9 cellular contexts compared by ENCODE assay signal in the genomic region with DNA sequence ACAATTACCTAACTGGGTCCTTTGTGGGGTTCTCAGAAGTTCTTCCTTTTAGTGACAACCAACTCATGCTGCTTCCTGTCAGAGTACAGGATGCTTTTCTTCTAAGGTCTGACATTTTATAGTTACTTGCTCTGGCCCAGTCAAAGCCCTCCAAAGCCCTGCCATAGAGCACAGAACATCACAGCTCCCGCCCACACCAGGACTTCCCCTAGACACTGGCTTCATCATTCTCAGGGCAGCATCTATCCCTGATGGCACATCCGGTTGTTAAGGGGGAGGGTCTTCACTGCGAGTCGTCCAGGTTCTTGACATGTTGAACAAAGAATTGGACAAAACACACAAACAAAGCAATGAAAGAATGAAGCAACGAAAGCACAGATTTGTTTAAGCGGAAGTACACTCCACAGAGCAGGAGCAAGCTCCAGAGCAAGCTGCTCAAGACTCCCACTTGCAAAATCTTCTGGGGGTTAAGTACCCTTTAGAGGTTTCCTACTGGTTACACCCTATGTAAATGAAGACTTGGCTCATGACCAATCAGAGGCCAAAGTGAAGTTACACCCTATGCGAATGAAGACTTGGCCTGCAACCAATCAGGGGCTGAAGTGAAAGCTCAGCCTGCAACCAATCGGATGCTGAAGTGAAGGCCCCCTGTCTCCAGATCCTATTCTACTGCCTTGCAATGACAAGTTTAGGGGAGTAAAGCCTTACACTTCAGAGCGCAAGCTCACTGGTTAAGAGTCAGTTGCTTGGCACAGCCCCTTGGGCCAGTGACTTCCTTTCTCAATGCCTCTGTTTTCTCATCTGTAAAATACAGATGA.
DNase-seq lines count a peak whose midpoint lies in the region; ATAC-seq and FAIRE-seq lines count a peak whose summit lies in the region.
"Had no signal": no experiment of that assay in that cellular context is flagged by ENCODE, and none has a peak within 500 bp of the region (broad histone marks: within the 10 kb centered on the region; RNA-seq: fewer than 3 reads in every experiment).

No MANE protein-coding gene starts in this region.

- H3K36me3 Mint-ChIP-seq in stimulated activated memory B cell treated with anti-CD40 and anti-IgM and Interleukin-4, amounts not matched to agents 10 μg/mL and 1 μg/mL and 100 μg/mL, for 72 hours = peaks cover 23% of the 10 kb centered on the region

- no peak overlapping the region for H3K9ac ChIP-seq in muscle layer of colon (ENCODE audit: low read length)

- peak overlapping the region; percentile 27 for H3K27ac ChIP-seq in muscle layer of colon (ENCODE audit: low read depth, low read length)

- H3K4me3 ChIP-seq in muscle layer of colon (ENCODE audit: low read depth in 1 of 2, low read length in 2 of 2) = no peak overlapping the region

- no peak overlapping the region for H3K4me3 Mint-ChIP-seq in stimulated activated memory B cell treated with anti-CD40 and anti-IgM and Interleukin-4, amounts not matched to agents 10 μg/mL and 1 μg/mL and 100 μg/mL, for 72 hours

- H3K36me3 ChIP-seq in muscle layer of colon (ENCODE audit: insufficient read depth, low read length) = no peaks in the 10 kb centered on the region

- no peak overlapping the region for H3K27ac Mint-ChIP-seq in stimulated activated memory B cell treated with anti-CD40 and anti-IgM and Interleukin-4, amounts not matched to agents 10 μg/mL and 1 μg/mL and 100 μg/mL, for 72 hours

- H3K9me3 ChIP-seq in muscle layer of colon (ENCODE audit: low read length) = no peaks in the 10 kb centered on the region

- H3K9me3 Mint-ChIP-seq in stimulated activated memory B cell treated with anti-CD40 and anti-IgM and Interleukin-4, amounts not matched to agents 10 μg/mL and 1 μg/mL and 100 μg/mL, for 72 hours = peaks cover 2% of the 10 kb centered on the region

- no peaks in the 10 kb centered on the region for H3K27me3 Mint-ChIP-seq in stimulated activated memory B cell treated with anti-CD40 and anti-IgM and Interleukin-4, amounts not matched to agents 10 μg/mL and 1 μg/mL and 100 μg/mL, for 72 hours

- ATAC-seq in stimulated activated memory B cell treated with anti-CD40 and anti-IgM and Interleukin-4, amounts not matched to agents 10 μg/mL and 1 μg/mL and 100 μg/mL, for 72 hours = peak; percentile 56
- ATAC-seq in GM21619 (IDR thresholded peaks at IDR 0.05; ENCODE audit: unreplicated experiment) = no peak

- H3K4me1 Mint-ChIP-seq in stimulated activated memory B cell treated with anti-CD40 and anti-IgM and Interleukin-4, amounts not matched to agents 10 μg/mL and 1 μg/mL and 100 μg/mL, for 72 hours = peaks cover 43% of the 10 kb centered on the region

- H3K4me1 ChIP-seq in muscle layer of colon (ENCODE audit: insufficient read depth, low read length) = peaks cover 61% of the 10 kb centered on the region

- no peaks in the 10 kb centered on the region for H3K27me3 ChIP-seq in muscle layer of colon (ENCODE audit: control insufficient read depth in 1 of 2, insufficient read depth in 2 of 2, low read length in 2 of 2)

- DNase-seq in OCI-M1 (lab: John Stamatoyannopoulos, UW) = peak; percentile 47
- peak; percentile 44 for DNase-seq in activated T-cell treated with anti-CD3 and anti-CD28 coated beads for 4 hours
- DNase-seq in AG08395 (ENCODE audit: low spot score) = no peak
- no peak for DNase-seq in RCC 7860 (ENCODE audit: low spot score)
- DNase-seq in pons (ENCODE audit: low spot score) = no peak
- DNase-seq: Right ventricle myocardium superior had no signal

- FAIRE-seq in RCC 7860 (lab: Jason Lieb, UNC) = no peak

Comparison
In these comparisons a context has a peak if more than half of its experiments do, and no peak if none do; other contexts are left out.
1. DNase-seq: peak in OCI-M1 (single experiment) and activated T-cell treated with anti-CD3 and anti-CD28 coated beads for 4 hours (single experiment); none in AG08395 (single experiment), RCC 7860 (single experiment) and pons (single experiment).